ENCODE assay signal across 11 cellular contexts in genomic region chr5:140341591-140341990, GRCh38. TPM values are rescaled to one million over a fixed set of nuclear protein-coding genes. Genes with fewer than 3 reads are reported as not detected.
DNase-seq lines count a peak whose midpoint lies in the region; ATAC-seq and TF ChIP-seq lines count a peak whose summit lies in the region.
"Had no signal": no experiment of that assay in that cellular context is flagged by ENCODE, and none has a peak within 500 bp of the region (broad histone marks: within the 10 kb centered on the region; RNA-seq: fewer than 3 reads in every experiment).

No MANE protein-coding gene starts in this region.

- no peak for TF ChIP-seq POLR2A in gastrocnemius medialis (IDR thresholded peaks at IDR 0.05)

- peaks cover 0 to 25% of the 10 kb centered on the region in 2 experiments; a peak in 1 of 3 replicates for H3K36me3 ChIP-seq in HEK293 (ENCODE audit: control insufficient read depth in 2 of 2, insufficient read depth in 1 of 2, low read length in 2 of 2)
- peaks cover 0 to 69% (median 12%) of the 10 kb centered on the region in 9 donors for H3K36me3 ChIP-seq in heart right ventricle
- no peaks in the 10 kb centered on the region for H3K36me3 ChIP-seq in gastrocnemius medialis

- intact Hi-C loops in heart right ventricle (cut with DNase I), result loop anchor here in 5 of 10 donors (5.0 to 10.0 kb wide), 3 partner anchors 39 to 47 kb away; partner anchors contain the start of gene PFDN1 (in 2 of the 5)
- intact Hi-C loops in gastrocnemius medialis (cut with DNase I; ENCODE audit: low total_unique reads), result no loop called here

- no peak overlapping the region for H3K27ac ChIP-seq in HEK293 (ENCODE audit: extremely low read depth, low read depth, low read length)
- peak overlapping the region in 9 of 10 donors; percentile 3 to 96 (median 90) for H3K27ac ChIP-seq in heart right ventricle
- H3K27ac ChIP-seq in gastrocnemius medialis, result peak overlapping the region; percentile 91 to 97 (median 94)

- peak overlapping the region; percentile 91 for H3K27ac Mint-ChIP-seq in activated CD8-positive, alpha-beta T cell treated with anti-CD3 and anti-CD28 coated beads, Interleukin-2, amount 10 ng/mL, durations not matched to agents 7 days and 5 days

- peaks cover 72% of the 10 kb centered on the region for H3K36me3 Mint-ChIP-seq in activated CD8-positive, alpha-beta T cell treated with anti-CD3 and anti-CD28 coated beads, Interleukin-2, amount 10 ng/mL, durations not matched to agents 7 days and 5 days (ENCODE audit: low read depth)
- H3K36me3 Mint-ChIP-seq: naive thymus-derived CD8-positive, alpha-beta T cell had no signal

- CTCF ChIA-PET in HEK293 (lab: Yijun Ruan, JAX), result interaction anchor here (17.1 kb wide), 1 partner anchor 99 kb away, joined by 660 read pairs; no protein-coding TSS in a partner anchor
- CTCF ChIA-PET in activated CD8-positive, alpha-beta T cell treated with anti-CD3 and anti-CD28 coated beads, Interleukin-2, amount 10 ng/mL, durations not matched to agents 7 days and 5 days (lab: Charles Lee), result interaction anchor here (1.2 to 15.4 kb wide), 4 partner anchors 11 to 102 kb away, joined by 4 to 796 read pairs (median 22); no protein-coding TSS in a partner anchor

- H3K4me3 Mint-ChIP-seq in activated CD8-positive, alpha-beta T cell treated with anti-CD3 and anti-CD28 coated beads, Interleukin-2, amount 10 ng/mL, durations not matched to agents 7 days and 5 days, result peak overlapping the region; percentile 84

- DNase-seq in activated CD8-positive, alpha-beta T cell treated with anti-CD3 and anti-CD28 coated beads, Interleukin-2, amount 10 ng/mL, durations not matched to agents 7 days and 5 days, result no peak
- DNase-seq in heart right ventricle, result peak; percentile 68 to 80
- peak; percentile 50 to 68 for DNase-seq in gastrocnemius medialis
- DNase-seq in LoVo (ENCODE audit: low spot score), result no peak
- DNase-seq in HuH-7 (ENCODE audit: low spot score), result no peak
- no peak for DNase-seq in ACHN
- no peak for DNase-seq in SW 1271 (lab: John Stamatoyannopoulos, UW)

- ATAC-seq in activated CD8-positive, alpha-beta T cell treated with anti-CD3 and anti-CD28 coated beads, Interleukin-2, amount 10 ng/mL, durations not matched to agents 7 days and 5 days, result no peak
- peak; percentile 12 to 83 (median 66) for ATAC-seq in heart right ventricle
- peak; percentile 15 to 18 for ATAC-seq in gastrocnemius medialis

- peaks cover 80% of the 10 kb centered on the region for H3K4me1 Mint-ChIP-seq in activated CD8-positive, alpha-beta T cell treated with anti-CD3 and anti-CD28 coated beads, Interleukin-2, amount 10 ng/mL, durations not matched to agents 7 days and 5 days (ENCODE audit: low read depth)

- H3K4me1 ChIP-seq in HEK293 (ENCODE audit: control insufficient read depth, insufficient read depth, low read length) (no peaks in the 10 kb centered on the region), heart right ventricle (peaks cover 11 to 93% (median 87%) of the 10 kb centered on the region in 9 donors), gastrocnemius medialis (peaks cover 78 to 91% of the 10 kb centered on the region in 2 donors)

- POLR2A ChIA-PET in HEK293 (lab: Yijun Ruan, JAX), result no interaction called here
- POLR2A ChIA-PET in activated CD8-positive, alpha-beta T cell treated with anti-CD3 and anti-CD28 coated beads, Interleukin-2, amount 10 ng/mL, durations not matched to agents 7 days and 5 days (lab: Charles Lee), result interaction anchor here (1.3 kb wide), 1 partner anchor 83 kb away, joined by 3 read pairs; no protein-coding TSS in a partner anchor

- no peaks in the 10 kb centered on the region for H3K9me3 Mint-ChIP-seq in activated CD8-positive, alpha-beta T cell treated with anti-CD3 and anti-CD28 coated beads, Interleukin-2, amount 10 ng/mL, durations not matched to agents 7 days and 5 days (ENCODE audit: insufficient read depth)
- H3K9me3 Mint-ChIP-seq: naive thymus-derived CD8-positive, alpha-beta T cell had no signal

- no peak for TF ChIP-seq CTCF in HEK293 (tag by site-specific recombination; IDR thresholded peaks at IDR 0.05)
- no peak for TF ChIP-seq CTCF in heart right ventricle (IDR thresholded peaks at IDR 0.05)
- TF ChIP-seq CTCF in gastrocnemius medialis (IDR thresholded peaks at IDR 0.05 in 4 of 5, conservative IDR thresholded peaks at IDR 0.05 in 1 of 5), result no peak

- H3K9me3 ChIP-seq in HEK293 (ENCODE audit: control insufficient read depth, insufficient read depth, low read depth, low read length), result no peaks in the 10 kb centered on the region
- no peaks in the 10 kb centered on the region for H3K9me3 ChIP-seq in heart right ventricle
- no peaks in the 10 kb centered on the region for H3K9me3 ChIP-seq in gastrocnemius medialis

- H3K27me3 Mint-ChIP-seq in activated CD8-positive, alpha-beta T cell treated with anti-CD3 and anti-CD28 coated beads, Interleukin-2, amount 10 ng/mL, durations not matched to agents 7 days and 5 days (ENCODE audit: low read depth), result no peaks in the 10 kb centered on the region
- H3K27me3 Mint-ChIP-seq: naive thymus-derived CD8-positive, alpha-beta T cell had no signal

- H3K4me3 ChIP-seq in HEK293 (ENCODE audit: low read depth, low read length), result no peak overlapping the region
- peak overlapping the region in 6 of 10 donors; percentile 0 to 90 (median 8) for H3K4me3 ChIP-seq in heart right ventricle
- H3K4me3 ChIP-seq in gastrocnemius medialis, result no peak overlapping the region

- in situ Hi-C loops in gastrocnemius medialis (cut with MboI; ENCODE audit: low sequenced_read_pairs in 4 of 4), result no loop called here
- in situ Hi-C loops in ACHN (cut with HindIII; ENCODE audit: low pct_ligation_motif_present, low pct_unique_long_range_greater_than_20kb, low sequenced_read_pairs), result no loop called here

- H3K27me3 ChIP-seq in heart right ventricle, result no peaks in the 10 kb centered on the region
- no peaks in the 10 kb centered on the region for H3K27me3 ChIP-seq in gastrocnemius medialis

- WGBS in heart right ventricle, 2 donors, result 44 to 50% methylated on average over 5 of the region's 5 CpGs

TF ChIP-seq in HEK293, 187 proteins besides CTCF, POLR2A, EP300 and RAD21:
- TF ChIP-seq ZFHX2 (tag by site-specific recombination; conservative IDR thresholded peaks at IDR 0.05) (peak; percentile 62), ZNF121 (tag by site-specific recombination; IDR thresholded peaks at IDR 0.05) (no peak)

RNA-seq across cellular contexts. Expression of gene HBEGF, which starts 4.8 kb away (rescaled TPM):
- 10 to 100 TPM; 12.6 to 13.5 TPM for total RNA-seq in activated CD8-positive, alpha-beta T cell treated with anti-CD3 and anti-CD28 coated beads, Interleukin-2, amount 10 ng/mL, durations not matched to agents 7 days and 5 days
- total RNA-seq in heart right ventricle, result 100 to 1,000 TPM in 2 of 10 donors, 10 to 100 TPM in 8; 18.5 to 121 (median 33.3) TPM
- 10 to 100 TPM; 14.6 to 33.5 TPM for polyA plus RNA-seq in heart right ventricle
- total RNA-seq in gastrocnemius medialis, result 10 to 100 TPM in 3 of 4 donors, 1 to 10 TPM in 1; 5.3 to 22.2 (median 17.6) TPM

RNA-seq across cellular contexts. Expression of gene SLC4A9, which starts 18.4 kb away (rescaled TPM):
- total RNA-seq in activated CD8-positive, alpha-beta T cell treated with anti-CD3 and anti-CD28 coated beads, Interleukin-2, amount 10 ng/mL, durations not matched to agents 7 days and 5 days, result under 1 TPM; 0.13 to 0.16 TPM
- total RNA-seq in heart right ventricle, result under 1 TPM in 2 of 10 donors, not detected in 8; 0.10 to 0.34 TPM
- polyA plus RNA-seq in heart right ventricle, result under 1 TPM; 0.01 to 0.29 TPM
- not detected for total RNA-seq in gastrocnemius medialis
- total RNA-seq: naive thymus-derived CD8-positive, alpha-beta T cell; NCI-H460; T-helper 2 cell treated with Interferon-gamma antibody and Interleukin-4, amounts not matched to agents 100 ng/mL and 5 ng/mL, for 36 hours had no signal
- polyA plus RNA-seq: naive thymus-derived CD8-positive, alpha-beta T cell had no signal

RNA-seq across cellular contexts. Expression of gene PFDN1, which starts 38.7 kb away (rescaled TPM):
- 10 to 100 TPM; 62.4 to 64.7 TPM for total RNA-seq in activated CD8-positive, alpha-beta T cell treated with anti-CD3 and anti-CD28 coated beads, Interleukin-2, amount 10 ng/mL, durations not matched to agents 7 days and 5 days
- total RNA-seq in heart right ventricle (10 to 100 TPM; 56.8 to 94.0 (median 77.0) TPM), gastrocnemius medialis (10 to 100 TPM; 47.9 to 81.0 (median 77.9) TPM)
- polyA plus RNA-seq in heart right ventricle, result 100 to 1,000 TPM in 1 of 2 donors, 10 to 100 TPM in 1; 95.1 to 100 TPM

Comparison
In these comparisons a context has a peak if more than half of its experiments do, and no peak if none do; other contexts are left out.
1. H3K4me3 ChIP-seq: peak in heart right ventricle (6 of 10); none in HEK293 (single experiment) and gastrocnemius medialis (0 of 4).
2. DNase-seq: peak in heart right ventricle (2 of 2) and gastrocnemius medialis (2 of 2); none in activated CD8-positive, alpha-beta T cell treated with anti-CD3 and anti-CD28 coated beads, Interleukin-2, amount 10 ng/mL, durations not matched to agents 7 days and 5 days (single experiment), LoVo (single experiment), HuH-7 (single experiment), ACHN (single experiment) and SW 1271 (0 of 2).